ENCODE assay signal across 1 cellular context in the genomic region with DNA sequence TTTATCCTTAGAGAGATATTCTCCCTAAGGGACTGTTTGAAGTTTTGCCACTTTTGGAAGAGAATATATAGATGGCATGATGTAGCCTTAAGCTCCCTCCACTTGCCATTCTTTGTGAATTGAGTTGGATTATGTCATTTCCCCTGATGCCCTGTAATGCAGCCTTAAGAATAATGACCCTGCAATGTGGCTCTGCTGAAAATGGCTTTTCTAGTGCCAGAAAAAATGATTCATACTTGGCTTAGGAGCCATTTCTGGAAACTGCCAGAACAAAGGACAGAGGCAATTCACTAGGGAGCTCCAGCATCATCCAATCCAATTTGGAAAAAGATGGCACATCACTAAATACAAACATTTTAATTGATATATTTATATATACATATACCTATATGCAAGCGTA.
TF ChIP-seq lines count a peak whose summit lies in the region.

No MANE protein-coding gene starts in this region.

TF ChIP-seq in SK-N-SH, 30 proteins besides CTCF, POLR2A, EP300 and RAD21 (continued from another document):
- TF ChIP-seq, protein P1, sequence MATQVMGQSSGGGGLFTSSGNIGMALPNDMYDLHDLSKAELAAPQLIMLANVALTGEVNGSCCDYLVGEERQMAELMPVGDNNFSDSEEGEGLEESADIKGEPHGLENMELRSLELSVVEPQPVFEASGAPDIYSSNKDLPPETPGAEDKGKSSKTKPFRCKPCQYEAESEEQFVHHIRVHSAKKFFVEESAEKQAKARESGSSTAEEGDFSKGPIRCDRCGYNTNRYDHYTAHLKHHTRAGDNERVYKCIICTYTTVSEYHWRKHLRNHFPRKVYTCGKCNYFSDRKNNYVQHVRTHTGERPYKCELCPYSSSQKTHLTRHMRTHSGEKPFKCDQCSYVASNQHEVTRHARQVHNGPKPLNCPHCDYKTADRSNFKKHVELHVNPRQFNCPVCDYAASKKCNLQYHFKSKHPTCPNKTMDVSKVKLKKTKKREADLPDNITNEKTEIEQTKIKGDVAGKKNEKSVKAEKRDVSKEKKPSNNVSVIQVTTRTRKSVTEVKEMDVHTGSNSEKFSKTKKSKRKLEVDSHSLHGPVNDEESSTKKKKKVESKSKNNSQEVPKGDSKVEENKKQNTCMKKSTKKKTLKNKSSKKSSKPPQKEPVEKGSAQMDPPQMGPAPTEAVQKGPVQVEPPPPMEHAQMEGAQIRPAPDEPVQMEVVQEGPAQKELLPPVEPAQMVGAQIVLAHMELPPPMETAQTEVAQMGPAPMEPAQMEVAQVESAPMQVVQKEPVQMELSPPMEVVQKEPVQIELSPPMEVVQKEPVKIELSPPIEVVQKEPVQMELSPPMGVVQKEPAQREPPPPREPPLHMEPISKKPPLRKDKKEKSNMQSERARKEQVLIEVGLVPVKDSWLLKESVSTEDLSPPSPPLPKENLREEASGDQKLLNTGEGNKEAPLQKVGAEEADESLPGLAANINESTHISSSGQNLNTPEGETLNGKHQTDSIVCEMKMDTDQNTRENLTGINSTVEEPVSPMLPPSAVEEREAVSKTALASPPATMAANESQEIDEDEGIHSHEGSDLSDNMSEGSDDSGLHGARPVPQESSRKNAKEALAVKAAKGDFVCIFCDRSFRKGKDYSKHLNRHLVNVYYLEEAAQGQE (IDR thresholded peaks at IDR 0.05; ENCODE audit: low read depth, low read length): peak; percentile 85
- peak; percentile 60; the same call in 1 of the 2 replicates for TF ChIP-seq YY1 (IDR thresholded peaks at IDR 0.05; ENCODE audit: low read depth)
- TF ChIP-seq EZH2phosphoT487 (IDR thresholded peaks at IDR 0.05; ENCODE audit: borderline replicate concordance, low read depth): no peak
- TF ChIP-seq FOXJ3 (CRISPR knock-in tag; IDR thresholded peaks at IDR 0.05): no peak
- peak; percentile 90 for TF ChIP-seq FOSL2 (IDR thresholded peaks at IDR 0.05; ENCODE audit: borderline replicate concordance, low read depth)
- peak; percentile 40; the same call in 1 of the 2 replicates for TF ChIP-seq POLR2AphosphoS5 (IDR thresholded peaks at IDR 0.05; ENCODE audit: low read depth, low read length)
- TF ChIP-seq MXI1 (IDR thresholded peaks at IDR 0.05; ENCODE audit: low read depth, low read length): no peak
- peak; percentile 71; the same call in 1 of the 2 replicates for TF ChIP-seq RXRA (IDR thresholded peaks at IDR 0.05; ENCODE audit: borderline replicate concordance, low read depth)
- TF ChIP-seq, protein P2, sequence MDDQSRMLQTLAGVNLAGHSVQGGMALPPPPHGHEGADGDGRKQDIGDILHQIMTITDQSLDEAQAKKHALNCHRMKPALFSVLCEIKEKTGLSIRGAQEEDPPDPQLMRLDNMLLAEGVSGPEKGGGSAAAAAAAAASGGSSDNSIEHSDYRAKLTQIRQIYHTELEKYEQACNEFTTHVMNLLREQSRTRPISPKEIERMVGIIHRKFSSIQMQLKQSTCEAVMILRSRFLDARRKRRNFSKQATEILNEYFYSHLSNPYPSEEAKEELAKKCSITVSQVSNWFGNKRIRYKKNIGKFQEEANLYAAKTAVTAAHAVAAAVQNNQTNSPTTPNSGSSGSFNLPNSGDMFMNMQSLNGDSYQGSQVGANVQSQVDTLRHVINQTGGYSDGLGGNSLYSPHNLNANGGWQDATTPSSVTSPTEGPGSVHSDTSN (IDR thresholded peaks at IDR 0.05): peak; percentile 86
